Comparison of ENCODE assay signal across 19 cellular contexts in genomic region chr4:65195666-65196065, GRCh38.
"Had no signal": no experiment of that assay in that cellular context is flagged by ENCODE, and none has a peak within 500 bp of the region (broad histone marks: within the 10 kb centered on the region; RNA-seq: fewer than 3 reads in every experiment).

No MANE protein-coding gene starts in this region.

- DNase-seq: KBM-7; MV-4-11; NCI-H1048; NCI-H1105; NCI-H1417 treated with DMSO at 0.1 percent for 48 hours; NCI-H146; NCI-H1694 treated with DMSO at 0.1 percent for 48 hours; NCI-H2029 treated with DMSO at 0.1 percent for 48 hours; NCI-H226; NCI-H446; NCI-H510A; NCI-H524 treated with DMSO at 0.1 percent for 48 hours; NCI-H69; NCI-H774; NK-92 treated with Interleukin-12 subunit alpha and Interleukin-12 subunit beta, amount 100 ng/mL, for 24 hours; PC-3; SHP77; SK-N-SH had no signal

- ATAC-seq: Panc1, PC-3 had no signal
